In the genomic region with DNA sequence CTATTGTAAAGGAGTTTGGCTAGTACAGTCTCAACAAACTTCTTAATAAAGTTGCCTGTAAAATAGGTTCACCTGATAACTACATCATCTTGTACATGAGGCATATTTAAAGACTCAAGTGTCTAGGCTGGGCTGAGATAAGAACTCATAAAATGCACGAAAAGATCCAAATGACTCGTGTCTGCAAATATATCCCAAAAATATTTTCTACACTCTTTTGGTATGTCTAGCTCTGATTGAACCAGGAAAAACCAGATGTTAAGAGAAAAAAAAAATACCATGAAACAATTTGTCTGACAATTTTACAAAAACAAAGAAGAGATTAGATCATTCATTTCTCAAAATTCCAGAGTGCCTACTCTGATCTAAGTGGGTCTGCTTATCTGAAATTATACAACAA, we compare ENCODE assay signal across 22 cellular contexts.
A peak's percentile ranks its signal among the peaks of the same experiment; 100 is the strongest.
DNase-seq lines count a peak whose midpoint lies in the region; FAIRE-seq and TF ChIP-seq lines count a peak whose summit lies in the region.
"Had no signal": no experiment of that assay in that cellular context is flagged by ENCODE, and none has a peak within 500 bp of the region (broad histone marks: within the 10 kb centered on the region; RNA-seq: fewer than 3 reads in every experiment).

No MANE protein-coding gene starts in this region.

- no peak overlapping the region for H3K4me3 Mint-ChIP-seq in chondrocyte (ENCODE audit: unreplicated experiment)
- H3K4me3 Mint-ChIP-seq: CD4-positive, alpha-beta memory T cell; HFFc6 had no signal

- no peak overlapping the region for H3K27ac ChIP-seq in kidney (ENCODE audit: low read depth in 2 of 2, low read length in 2 of 2)
- no peak overlapping the region for H3K27ac ChIP-seq in brain microvascular endothelial cell
- H3K27ac ChIP-seq: A549 had no signal

- peak overlapping the region; percentile 24 for H3K27ac Mint-ChIP-seq in chondrocyte (ENCODE audit: unreplicated experiment)
- H3K27ac Mint-ChIP-seq: HFFc6 had no signal

- H3K9me3 Mint-ChIP-seq in chondrocyte (ENCODE audit: low read depth), result no peaks in the 10 kb centered on the region
- H3K9me3 Mint-ChIP-seq: HFFc6 had no signal

- no peaks in the 10 kb centered on the region for H3K27me3 Mint-ChIP-seq in chondrocyte (ENCODE audit: low read depth)

- no peaks in the 10 kb centered on the region for H3K4me1 ChIP-seq in kidney (ENCODE audit: control insufficient read depth in 1 of 2, insufficient read depth in 1 of 2, low read depth in 1 of 2, low read length in 2 of 2)
- H3K4me1 ChIP-seq: A549, HAP-1 had no signal

- no peaks in the 10 kb centered on the region for H3K36me3 ChIP-seq in kidney (ENCODE audit: control insufficient read depth in 1 of 2, insufficient read depth in 2 of 2, low read length in 2 of 2)
- no peaks in the 10 kb centered on the region for H3K36me3 ChIP-seq in brain microvascular endothelial cell (replicated peaks)
- H3K36me3 ChIP-seq: HAP-1 had no signal

- in situ Hi-C loops in brain microvascular endothelial cell (cut with HindIII; ENCODE audit: low pct_ligation_motif_present, low sequenced_read_pairs), result no loop called here

- no peaks in the 10 kb centered on the region for H3K27me3 ChIP-seq in brain microvascular endothelial cell (replicated peaks)

- FAIRE-seq in kidney (lab: Jason Lieb, UNC), result peak; percentile 21
- FAIRE-seq: A549, G401.6, GM12892, H54 had no signal

- peaks cover 9% of the 10 kb centered on the region for H3K4me1 Mint-ChIP-seq in chondrocyte (ENCODE audit: low read depth)
- H3K4me1 Mint-ChIP-seq: CD4-positive, alpha-beta memory T cell had no signal

- no peak overlapping the region for H3K9ac ChIP-seq in kidney (ENCODE audit: low read length in 2 of 2)

- intact Hi-C loops in kidney (cut with DNase I), result no loop called here

- H3K9me3 ChIP-seq in kidney (ENCODE audit: control insufficient read depth in 1 of 2, low read length in 2 of 2), result no peaks in the 10 kb centered on the region
- H3K9me3 ChIP-seq: A549, HAP-1 had no signal

- H3K4me3 ChIP-seq in kidney (ENCODE audit: low read length in 2 of 2) (no peak overlapping the region), brain microvascular endothelial cell (ENCODE audit: low read depth, low read length) (no peak overlapping the region)
- H3K4me3 ChIP-seq: A549, HAP-1 had no signal

- no peak for TF ChIP-seq CTCF in chondrocyte (IDR thresholded peaks at IDR 0.05)
- no peak for TF ChIP-seq CTCF in kidney (IDR thresholded peaks at IDR 0.05; ENCODE audit: borderline replicate concordance, extremely low read depth, insufficient read depth)
- TF ChIP-seq CTCF in brain microvascular endothelial cell (IDR thresholded peaks at IDR 0.05; ENCODE audit: low read depth, low read length, missing control alignments), result no peak

- DNase-seq in NCI-H226, result peak; percentile 16
- DNase-seq in chondrocyte (ENCODE audit: low spot score), result no peak
- no peak for DNase-seq in kidney
- DNase-seq in brain microvascular endothelial cell, result no peak
- no peak for DNase-seq in AG20443 (ENCODE audit: low spot score)
- DNase-seq in Kasumi-1 (lab: John Stamatoyannopoulos, UW), result no peak
- DNase-seq in NCI-H446 (lab: John Stamatoyannopoulos, UW), result no peak
- DNase-seq: 8988T; ACHN; C1 segment of cervical spinal cord; Calu3; CD4-positive, alpha-beta memory T cell; COR-L47; DMS53; DMS79 treated with DMSO at 0.1 percent for 48 hours; GOT3; HFFc6 had no signal

- no peaks in the 10 kb centered on the region for H3K36me3 Mint-ChIP-seq in chondrocyte (ENCODE audit: low read depth)
- H3K36me3 Mint-ChIP-seq: CD4-positive, alpha-beta memory T cell had no signal
